In the genomic region with DNA sequence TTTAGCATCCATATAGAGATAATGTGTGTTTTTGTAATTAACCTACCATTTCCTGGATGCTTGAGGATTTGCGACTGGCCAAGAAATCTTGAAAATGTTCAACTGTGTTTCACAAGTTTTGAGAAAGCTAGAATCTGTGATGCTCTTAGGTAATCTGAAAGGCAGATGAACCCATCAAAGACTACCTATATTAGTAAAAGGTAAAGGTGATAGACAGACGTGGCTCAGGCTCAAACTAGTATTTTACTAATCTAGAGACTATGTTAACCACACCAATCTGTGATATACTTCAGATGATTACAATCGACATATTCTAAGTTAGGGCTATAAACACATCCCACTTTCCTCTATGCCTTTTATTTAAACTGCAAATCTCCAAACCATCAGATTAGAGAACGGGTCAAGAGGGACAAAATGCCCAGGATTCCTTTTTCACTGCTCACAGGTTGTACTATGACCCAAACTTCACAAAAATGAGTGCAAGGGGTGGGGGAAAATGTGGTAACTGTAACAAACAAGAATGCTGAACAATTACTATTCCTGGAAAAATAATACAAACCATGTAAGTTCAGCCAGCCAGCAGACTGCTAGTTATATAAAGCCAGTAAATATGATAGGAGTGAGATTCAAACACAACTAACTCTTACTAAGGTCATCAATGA, we compare ENCODE assay signal across 23 cellular contexts.
DNase-seq lines count a peak whose midpoint lies in the region; ATAC-seq and TF ChIP-seq lines count a peak whose summit lies in the region.
"Had no signal": no experiment of that assay in that cellular context is flagged by ENCODE, and none has a peak within 500 bp of the region (broad histone marks: within the 10 kb centered on the region; RNA-seq: fewer than 3 reads in every experiment).

No MANE protein-coding gene starts in this region.

- H3K36me3 ChIP-seq in adipocyte (ENCODE audit: control insufficient read depth, insufficient read depth, low read length, severe bottlenecking), result no peaks in the 10 kb centered on the region
- no peaks in the 10 kb centered on the region for H3K36me3 ChIP-seq in osteoblast (ENCODE audit: insufficient read depth, low read length)
- no peaks in the 10 kb centered on the region for H3K36me3 ChIP-seq in transverse colon
- H3K36me3 ChIP-seq: ascending aorta, lower lobe of right lung had no signal

- WGBS in transverse colon (ENCODE audit: low coverage in 1 of 2), 2 donors, result 83 to 91% methylated on average over 4 of the region's 4 CpGs

- H3K27ac ChIP-seq in osteoblast (ENCODE audit: low read depth, low read length), result peak overlapping the region; percentile 15
- no peak overlapping the region for H3K27ac ChIP-seq in transverse colon
- H3K27ac ChIP-seq: ascending aorta, lower lobe of right lung, psoas muscle had no signal

- no peak for TF ChIP-seq POLR2A in transverse colon (IDR thresholded peaks at IDR 0.05)

- no peak for TF ChIP-seq EP300 in transverse colon (IDR thresholded peaks at IDR 0.05; ENCODE audit: low read depth)

- no peaks in the 10 kb centered on the region for H4K20me1 ChIP-seq in osteoblast (ENCODE audit: insufficient read depth, low read length)

- in situ Hi-C loops in transverse colon (cut with MboI; ENCODE audit: low pct_ligation_motif_present in 1 of 4, low pct_unique_long_range_greater_than_20kb in 1 of 4, low sequenced_read_pairs in 3 of 4), result no loop called here

- H3K4me1 Mint-ChIP-seq in activated CD4-positive, alpha-beta T cell treated with anti-CD3 and anti-CD28 coated beads for 36 hours, result peaks cover 60% of the 10 kb centered on the region
- H3K4me1 Mint-ChIP-seq: neural crest cell had no signal

- no peak overlapping the region for H3K4me3 Mint-ChIP-seq in activated CD4-positive, alpha-beta T cell treated with anti-CD3 and anti-CD28 coated beads for 36 hours
- H3K4me3 Mint-ChIP-seq: activated CD4-positive, alpha-beta T cell treated with anti-CD3 and anti-CD28 coated beads, Interleukin-2, amount 10 ng/mL, durations not matched to agents 7 days and 5 days; neural crest cell had no signal

- POLR2A ChIA-PET in activated CD4-positive, alpha-beta T cell treated with anti-CD3 and anti-CD28 coated beads for 36 hours (lab: Charles Lee), result interaction anchor here (0.6 kb wide), 1 partner anchor 32 kb away, joined by 3 read pairs; no protein-coding TSS in a partner anchor

- H3K4me3 ChIP-seq in adipocyte (ENCODE audit: low read length) (no peak overlapping the region), osteoblast (ENCODE audit: insufficient read depth, low read length) (no peak overlapping the region), transverse colon (no peak overlapping the region)
- H3K4me3 ChIP-seq: ascending aorta, lower lobe of right lung, mucosa of descending colon, psoas muscle had no signal

- CTCF ChIA-PET in activated CD4-positive, alpha-beta T cell treated with anti-CD3 and anti-CD28 coated beads for 36 hours (lab: Charles Lee), result interaction anchor here (0.6 kb wide), 1 partner anchor 30 kb away, joined by 3 read pairs; no protein-coding TSS in a partner anchor

- no peak overlapping the region for H2AFZ ChIP-seq in osteoblast (ENCODE audit: low read length)

- peak; percentile 94 for ATAC-seq in activated CD4-positive, alpha-beta T cell treated with anti-CD3 and anti-CD28 coated beads for 36 hours
- ATAC-seq in GM18909 (IDR thresholded peaks at IDR 0.05; ENCODE audit: poor library complexity, unreplicated experiment), result no peak
- ATAC-seq: lower lobe of right lung, mucosa of descending colon, psoas muscle had no signal

- H3K27ac Mint-ChIP-seq in activated CD4-positive, alpha-beta T cell treated with anti-CD3 and anti-CD28 coated beads for 36 hours, result peak overlapping the region; percentile 59
- H3K27ac Mint-ChIP-seq: activated CD4-positive, alpha-beta T cell treated with anti-CD3 and anti-CD28 coated beads, Interleukin-2, amount 10 ng/mL, durations not matched to agents 7 days and 5 days had no signal

- intact Hi-C loops in activated CD4-positive, alpha-beta T cell treated with anti-CD3 and anti-CD28 coated beads for 36 hours (cut with DNase I, micrococcal nuclease), result no loop called here
- intact Hi-C loops in transverse colon (cut with DNase I; ENCODE audit: low total_unique reads), result no loop called here

- H3K9me3 ChIP-seq in adipocyte (ENCODE audit: control insufficient read depth, low read length) (no peaks in the 10 kb centered on the region), osteoblast (ENCODE audit: low read depth, low read length) (no peaks in the 10 kb centered on the region), transverse colon (no peaks in the 10 kb centered on the region)
- H3K9me3 ChIP-seq: ascending aorta, lower lobe of right lung, mucosa of descending colon, psoas muscle had no signal

- no peak overlapping the region for H3K9ac ChIP-seq in adipocyte (ENCODE audit: low read length)

- peaks cover 19% of the 10 kb centered on the region for H3K79me2 ChIP-seq in osteoblast (ENCODE audit: insufficient read depth, low read length)

- no peak overlapping the region for H3K4me2 ChIP-seq in osteoblast (ENCODE audit: insufficient read depth, low read length)

- H3K4me1 ChIP-seq in adipocyte (ENCODE audit: control insufficient read depth, insufficient read depth, low read length) (no peaks in the 10 kb centered on the region), osteoblast (ENCODE audit: insufficient read depth, low read length) (peaks cover 4% of the 10 kb centered on the region), transverse colon (no peaks in the 10 kb centered on the region)
- H3K4me1 ChIP-seq: ascending aorta, lower lobe of right lung, psoas muscle had no signal

- peaks cover 32% of the 10 kb centered on the region for H3K36me3 Mint-ChIP-seq in activated CD4-positive, alpha-beta T cell treated with anti-CD3 and anti-CD28 coated beads for 36 hours (ENCODE audit: low read depth)

- H3K27me3 Mint-ChIP-seq in activated CD4-positive, alpha-beta T cell treated with anti-CD3 and anti-CD28 coated beads for 36 hours, result no peaks in the 10 kb centered on the region
- H3K27me3 Mint-ChIP-seq: activated CD4-positive, alpha-beta T cell treated with anti-CD3 and anti-CD28 coated beads, Interleukin-2, amount 10 ng/mL, durations not matched to agents 7 days and 5 days had no signal

- TF ChIP-seq CTCF in osteoblast (IDR thresholded peaks at IDR 0.05; ENCODE audit: extremely low read depth, low read depth, low read length), result no peak
- TF ChIP-seq CTCF in transverse colon (IDR thresholded peaks at IDR 0.05), result no peak

- H3K27me3 ChIP-seq in adipocyte (replicated peaks; ENCODE audit: control insufficient read depth, insufficient read depth, low read length) (no peaks in the 10 kb centered on the region), osteoblast (ENCODE audit: insufficient read depth, low read length) (no peaks in the 10 kb centered on the region), transverse colon (no peaks in the 10 kb centered on the region)
- H3K27me3 ChIP-seq: ascending aorta had no signal

- DNase-seq in activated CD4-positive, alpha-beta T cell treated with anti-CD3 and anti-CD28 coated beads for 36 hours, result no peak
- DNase-seq in activated CD4-positive, alpha-beta T cell treated with anti-CD3 and anti-CD28 coated beads, Interleukin-2, amount 50 U/mL, for 4 hours, result no peak
- peak; percentile 75 for DNase-seq in EH (ENCODE audit: low read depth)
- DNase-seq in adipocyte (ENCODE audit: low read depth), result peak; percentile 71
- no peak for DNase-seq in osteoblast (ENCODE audit: insufficient read length, low spot score, missing footprints)
- DNase-seq in transverse colon, result no peak
- no peak for DNase-seq in NCI-H510A treated with DMSO at 0.1 percent for 48 hours (lab: John Stamatoyannopoulos, UW)
- DNase-seq: 8988T; activated CD4-positive, alpha-beta T cell treated with anti-CD3 and anti-CD28 coated beads, Interleukin-2, amount 10 ng/mL, durations not matched to agents 7 days and 5 days; activated CD8-positive, alpha-beta memory T cell treated with anti-CD3 and anti-CD28 coated beads, Interleukin-2, amount 50 U/mL, for 4 hours; activated gamma-delta T cell treated with Interleukin-2 at 50 U/mL for 16 hours; AML-193; DMS53; kidney glomerular epithelial cell; lower lobe of right lung; mucosa of descending colon; NCI-H1092; NCI-H187 treated with DMSO at 0.1 percent for 48 hours; psoas muscle; RPMI8226 had no signal

- H3K9me3 Mint-ChIP-seq in activated CD4-positive, alpha-beta T cell treated with anti-CD3 and anti-CD28 coated beads for 36 hours (ENCODE audit: low read depth), result no peaks in the 10 kb centered on the region
- H3K9me3 Mint-ChIP-seq: activated CD4-positive, alpha-beta T cell treated with anti-CD3 and anti-CD28 coated beads, Interleukin-2, amount 10 ng/mL, durations not matched to agents 7 days and 5 days; neural crest cell had no signal

Comparison
In these comparisons a context has a peak if more than half of its experiments do, and no peak if none do; other contexts are left out.
1. DNase-seq: peak in EH (single experiment) and adipocyte (single experiment); none in activated CD4-positive, alpha-beta T cell treated with anti-CD3 and anti-CD28 coated beads for 36 hours (single experiment), activated CD4-positive, alpha-beta T cell treated with anti-CD3 and anti-CD28 coated beads, Interleukin-2, amount 50 U/mL, for 4 hours (0 of 2), osteoblast (single experiment), transverse colon (single experiment) and NCI-H510A treated with DMSO at 0.1 percent for 48 hours (single experiment).